Comparison of ENCODE assay signal across 9 cellular contexts in genomic region chr19:49151339-49152217, GRCh38. TPM values are rescaled to one million over a fixed set of nuclear protein-coding genes. Genes with fewer than 3 reads are reported as not detected.
DNase-seq lines count a peak whose midpoint lies in the region; ATAC-seq and TF ChIP-seq lines count a peak whose summit lies in the region.
"Had no signal": no experiment of that assay in that cellular context is flagged by ENCODE, and none has a peak within 500 bp of the region (broad histone marks: within the 10 kb centered on the region; RNA-seq: fewer than 3 reads in every experiment).

No MANE protein-coding gene starts in this region.

- no peak for TF ChIP-seq CTCF in brain (conservative IDR thresholded peaks at IDR 0.05)

- H3K36me3 ChIP-seq in CD4-positive, alpha-beta memory T cell (ENCODE audit: insufficient read depth, low read length) = no peaks in the 10 kb centered on the region

- POLR2A ChIA-PET in CD4-positive, alpha-beta memory T cell (lab: Charles Lee; ENCODE audit: partially characterized antibody) = interaction anchor here (1.7 to 3.3 kb wide), 2 partner anchors 19 to 35 kb away, joined by 5 to 9 read pairs; no protein-coding TSS in a partner anchor

- H3K4me3 Mint-ChIP-seq in CD4-positive, alpha-beta memory T cell = peak overlapping the region in 7 of 8 donors; percentile 12 to 77 (median 68)
- peak overlapping the region; percentile 95 to 99 (median 98) for H3K4me3 Mint-ChIP-seq in brain
- H3K4me3 Mint-ChIP-seq in stimulated activated naive B cell treated with anti-CD40 and anti-IgM and Interleukin-4, amounts not matched to agents 10 μg/mL and 1 μg/mL and 100 μg/mL, for 72 hours = peak overlapping the region; percentile 69 to 90

- H3K9me3 ChIP-seq in CD4-positive, alpha-beta memory T cell (ENCODE audit: control insufficient read depth in 1 of 2, low read length in 2 of 2) = no peaks in the 10 kb centered on the region

- H3K4me1 Mint-ChIP-seq in CD4-positive, alpha-beta memory T cell = peaks cover 14 to 62% (median 20%) of the 10 kb centered on the region in 4 donors
- H3K4me1 Mint-ChIP-seq in brain = peaks cover 60% of the 10 kb centered on the region
- H3K4me1 Mint-ChIP-seq in stimulated activated naive B cell treated with anti-CD40 and anti-IgM and Interleukin-4, amounts not matched to agents 10 μg/mL and 1 μg/mL and 100 μg/mL, for 72 hours = peaks cover 27 to 35% of the 10 kb centered on the region in 2 donors

- no peaks in the 10 kb centered on the region for H3K36me3 Mint-ChIP-seq in CD4-positive, alpha-beta memory T cell
- no peaks in the 10 kb centered on the region for H3K36me3 Mint-ChIP-seq in brain
- H3K36me3 Mint-ChIP-seq in stimulated activated naive B cell treated with anti-CD40 and anti-IgM and Interleukin-4, amounts not matched to agents 10 μg/mL and 1 μg/mL and 100 μg/mL, for 72 hours = peaks cover 0 to 6% of the 10 kb centered on the region in 2 donors

- ATAC-seq in stimulated activated naive B cell treated with anti-CD40 and anti-IgM and Interleukin-4, amounts not matched to agents 10 μg/mL and 1 μg/mL and 100 μg/mL, for 72 hours (replicated peaks) = peak; percentile 37 to 41
- no peak for ATAC-seq in HG03342 (IDR thresholded peaks at IDR 0.05; ENCODE audit: unreplicated experiment)
- no peak for ATAC-seq in HG02884 (IDR thresholded peaks at IDR 0.05; ENCODE audit: unreplicated experiment)

- peaks cover 32% of the 10 kb centered on the region for H3K27me3 ChIP-seq in CD4-positive, alpha-beta memory T cell (ENCODE audit: insufficient read depth, low read length)

- peaks cover 40 to 59% of the 10 kb centered on the region in 2 donors for H3K27me3 Mint-ChIP-seq in CD4-positive, alpha-beta memory T cell
- H3K27me3 Mint-ChIP-seq in brain = peaks cover 31% of the 10 kb centered on the region
- peaks cover 84 to 93% of the 10 kb centered on the region in 2 donors for H3K27me3 Mint-ChIP-seq in stimulated activated naive B cell treated with anti-CD40 and anti-IgM and Interleukin-4, amounts not matched to agents 10 μg/mL and 1 μg/mL and 100 μg/mL, for 72 hours

- H3K9me3 Mint-ChIP-seq in CD4-positive, alpha-beta memory T cell = peaks cover 0 to 4% (median 0%) of the 10 kb centered on the region in 8 donors
- H3K9me3 Mint-ChIP-seq in brain = peaks cover 0 to 6% (median 0%) of the 10 kb centered on the region in 5 experiments
- H3K9me3 Mint-ChIP-seq in stimulated activated naive B cell treated with anti-CD40 and anti-IgM and Interleukin-4, amounts not matched to agents 10 μg/mL and 1 μg/mL and 100 μg/mL, for 72 hours = peaks cover 14 to 22% of the 10 kb centered on the region in 2 donors

- CTCF ChIA-PET in CD4-positive, alpha-beta memory T cell (lab: Charles Lee; ENCODE audit: partially characterized antibody) = interaction anchor here (0.6 to 1.2 kb wide), 4 partner anchors 38 to 153 kb away, joined by 3 to 4 read pairs (median 4); partner anchors contain the start of gene LIN7B

- intact Hi-C loops in CD4-positive, alpha-beta memory T cell (cut with micrococcal nuclease) = no loop called here

- peak in 1 of 5 donors; percentile 35 for DNase-seq in CD4-positive, alpha-beta memory T cell
- DNase-seq in HUDEP-2 (lab: John Stamatoyannopoulos, UW; ENCODE audit: unreplicated experiment in 76 of 76) (peak in 72 of 76 experiments; percentile 59 to 96 (median 86)), OCI-M2 (lab: John Stamatoyannopoulos, UW; ENCODE audit: unreplicated experiment) (peak; percentile 94), inferior parietal cortex (ENCODE audit: extremely low spot score) (peak; percentile 44)
- DNase-seq in stimulated activated naive B cell treated with anti-CD40 and anti-IgM and Interleukin-4, amounts not matched to agents 10 μg/mL and 1 μg/mL and 100 μg/mL, for 72 hours = peak; percentile 39

- H3K4me3 ChIP-seq in CD4-positive, alpha-beta memory T cell (ENCODE audit: low read length in 2 of 2) = no peak overlapping the region

- peak overlapping the region in 2 of 7 donors; percentile 30 to 47 for H3K27ac Mint-ChIP-seq in CD4-positive, alpha-beta memory T cell
- peak overlapping the region; percentile 74 to 97 (median 90) for H3K27ac Mint-ChIP-seq in brain
- H3K27ac Mint-ChIP-seq in stimulated activated naive B cell treated with anti-CD40 and anti-IgM and Interleukin-4, amounts not matched to agents 10 μg/mL and 1 μg/mL and 100 μg/mL, for 72 hours = peak overlapping the region; percentile 82

- H3K4me1 ChIP-seq in CD4-positive, alpha-beta memory T cell (ENCODE audit: insufficient read depth, low read length) = peaks cover 36% of the 10 kb centered on the region

- no peak overlapping the region for H3K27ac ChIP-seq in CD4-positive, alpha-beta memory T cell (ENCODE audit: low read depth, low read length)

RNA-seq across cellular contexts. Expression of gene HRC, which starts 3.6 kb away (rescaled TPM):
- total RNA-seq in CD4-positive, alpha-beta memory T cell = not detected
- not detected for polyA plus RNA-seq in CD4-positive, alpha-beta memory T cell
- 3.0 TPM for polyA plus RNA-seq in brain (ENCODE audit: insufficient read depth, low read depth, low replicate concordance)
- total RNA-seq: lung microvascular endothelial cell had no signal

RNA-seq across cellular contexts. Expression of gene TRPM4, which starts 6.0 kb away (rescaled TPM):
- under 1 TPM in 1 of 2 experiments, not detected in 1; 0.41 TPM for total RNA-seq in CD4-positive, alpha-beta memory T cell
- not detected for polyA plus RNA-seq in CD4-positive, alpha-beta memory T cell
- 3.2 TPM for polyA plus RNA-seq in brain (ENCODE audit: insufficient read depth, low read depth, low replicate concordance)

RNA-seq across cellular contexts. Expression of gene PPFIA3, which starts 32.2 kb away (rescaled TPM):
- 1 to 10 TPM; 4.0 to 4.5 TPM for total RNA-seq in CD4-positive, alpha-beta memory T cell
- under 1 TPM; 0.27 to 0.68 TPM for polyA plus RNA-seq in CD4-positive, alpha-beta memory T cell
- 43.6 TPM for polyA plus RNA-seq in brain (ENCODE audit: insufficient read depth, low read depth, low replicate concordance)

RNA-seq across cellular contexts. Expression of gene C19orf73, which starts 32.6 kb away (rescaled TPM):
- total RNA-seq in CD4-positive, alpha-beta memory T cell = 1 to 10 TPM; 1.7 to 1.9 TPM
- 1 to 10 TPM; 1.9 to 3.7 TPM for polyA plus RNA-seq in CD4-positive, alpha-beta memory T cell
- polyA plus RNA-seq in brain (ENCODE audit: insufficient read depth, low read depth, low replicate concordance) = 4.1 TPM

RNA-seq across cellular contexts. Expression of gene LIN7B, which starts 37.4 kb away (rescaled TPM):
- total RNA-seq in CD4-positive, alpha-beta memory T cell = 10 to 100 TPM; 17.7 to 18.6 TPM
- 1 to 10 TPM; 4.4 to 5.3 TPM for polyA plus RNA-seq in CD4-positive, alpha-beta memory T cell
- polyA plus RNA-seq in brain (ENCODE audit: insufficient read depth, low read depth, low replicate concordance) = 18.0 TPM

Comparison
In these comparisons a context has a peak if more than half of its experiments do, and no peak if none do; other contexts are left out.
1. ATAC-seq: peak in stimulated activated naive B cell treated with anti-CD40 and anti-IgM and Interleukin-4, amounts not matched to agents 10 μg/mL and 1 μg/mL and 100 μg/mL, for 72 hours (2 of 2); none in HG03342 (single experiment) and HG02884 (single experiment).
2. RNA of gene PPFIA3, which starts 32.2 kb away (polyA plus RNA-seq): 43.6 TPM in brain (single experiment); 0.27 to 0.68 TPM in CD4-positive, alpha-beta memory T cell; every median in the first group is over 10 times any median in the second.
3. Peak in every context shown above with its lines, with median percentiles within 50 percentile points of each other: H3K4me3 Mint-ChIP-seq.